Comparison of ENCODE assay signal across 28 cellular contexts in genomic region chr9:82206946-82207345, GRCh38.
"Had no signal": no experiment of that assay in that cellular context is flagged by ENCODE, and none has a peak within 500 bp of the region (broad histone marks: within the 10 kb centered on the region; RNA-seq: fewer than 3 reads in every experiment).

No MANE protein-coding gene starts in this region.

- H3K4me1 Mint-ChIP-seq: stimulated activated naive CD8-positive, alpha-beta T cell treated with anti-CD3 and anti-CD28 coated beads, Interleukin-15, amount 100 ng/mL, for 72 hours had no signal

- H3K27ac Mint-ChIP-seq: dendritic cell treated with granulocyte-macrophage colony-stimulating factor and Interleukin-4, amounts not matched to agents 40 ng/mL and 50 ng/mL, for 4 days; mesothelial cell of epicardium; natural killer cell treated with Interleukin-12 subunit alpha and Interleukin-12 subunit beta and Interleukin-15 and Interleukin-18, amount 100 ng/mL, for 72 hours; stimulated activated naive CD8-positive, alpha-beta T cell treated with anti-CD3 and anti-CD28 coated beads, Interleukin-15, amount 100 ng/mL, for 72 hours had no signal

- H3K36me3 ChIP-seq: esophagus squamous epithelium, heart right ventricle, left lung, neutrophil, pancreas, right lobe of liver, suprapubic skin, transverse colon, upper lobe of right lung, vagina had no signal

- H3K27ac ChIP-seq: esophagus squamous epithelium, heart right ventricle, left lung, neutrophil, pancreas, right lobe of liver, suprapubic skin, transverse colon, upper lobe of right lung, vagina had no signal

- ATAC-seq: heart right ventricle; left cardiac atrium; left lung; mucosa of descending colon; natural killer cell treated with Interleukin-12 subunit alpha and Interleukin-12 subunit beta and Interleukin-15 and Interleukin-18, amount 100 ng/mL, for 72 hours; pancreas; right lobe of liver; stimulated activated naive CD8-positive, alpha-beta T cell treated with anti-CD3 and anti-CD28 coated beads, Interleukin-15, amount 100 ng/mL, for 72 hours; upper lobe of right lung had no signal

- H3K4me3 ChIP-seq: esophagus squamous epithelium, heart right ventricle, left lung, mucosa of descending colon, pancreas, right lobe of liver, suprapubic skin, transverse colon, upper lobe of right lung, vagina had no signal

- H3K4me1 ChIP-seq: esophagus squamous epithelium, heart right ventricle, left lung, pancreas, right lobe of liver, suprapubic skin, transverse colon, upper lobe of right lung, vagina had no signal

- H3K4me3 Mint-ChIP-seq: dendritic cell treated with granulocyte-macrophage colony-stimulating factor and Interleukin-4, amounts not matched to agents 40 ng/mL and 50 ng/mL, for 4 days; mesothelial cell of epicardium; naive B cell; natural killer cell treated with Interleukin-12 subunit alpha and Interleukin-12 subunit beta and Interleukin-15 and Interleukin-18, amount 100 ng/mL, for 72 hours; neural crest cell; stimulated activated naive CD8-positive, alpha-beta T cell treated with anti-CD3 and anti-CD28 coated beads, Interleukin-15, amount 100 ng/mL, for 72 hours had no signal

- H3K9me3 ChIP-seq: esophagus squamous epithelium, left lung, mucosa of descending colon, neutrophil, pancreas, right lobe of liver, suprapubic skin, upper lobe of right lung, vagina had no signal

- DNase-seq: effector CD8-positive, alpha-beta T cell; erythroblast; esophagus squamous epithelium; glutamatergic neuron; heart right ventricle; hippocampal formation; left cardiac atrium; left lung; mesenchymal stem cell; mucosa of descending colon; naive B cell; pancreas; retina; right lobe of liver; small intestine; stimulated activated CD4-positive, alpha-beta T cell treated with anti-CD3 and anti-CD28 coated beads, Interleukin-15, amount 100 ng/mL, for 24 hours; stimulated activated CD4-positive, alpha-beta T cell treated with anti-CD3 and anti-CD28 coated beads, Interleukin-2, amount 100 ng/mL, for 48 hours; stimulated activated naive CD4-positive, alpha-beta T cell; stimulated activated naive CD8-positive, alpha-beta T cell treated with anti-CD3 and anti-CD28 coated beads, Interleukin-15, amount 100 ng/mL, for 72 hours; transverse colon; upper lobe of right lung had no signal

- H3K36me3 Mint-ChIP-seq: mesothelial cell of epicardium had no signal

- H3K27me3 Mint-ChIP-seq: dendritic cell treated with granulocyte-macrophage colony-stimulating factor and Interleukin-4, amounts not matched to agents 40 ng/mL and 50 ng/mL, for 4 days; naive B cell; natural killer cell treated with Interleukin-12 subunit alpha and Interleukin-12 subunit beta and Interleukin-15 and Interleukin-18, amount 100 ng/mL, for 72 hours; stimulated activated naive CD8-positive, alpha-beta T cell treated with anti-CD3 and anti-CD28 coated beads, Interleukin-15, amount 100 ng/mL, for 72 hours had no signal

- H3K9me3 Mint-ChIP-seq: dendritic cell treated with granulocyte-macrophage colony-stimulating factor and Interleukin-4, amounts not matched to agents 40 ng/mL and 50 ng/mL, for 4 days; neural crest cell had no signal
